1 cellular context compared by ENCODE assay signal in the genomic region with DNA sequence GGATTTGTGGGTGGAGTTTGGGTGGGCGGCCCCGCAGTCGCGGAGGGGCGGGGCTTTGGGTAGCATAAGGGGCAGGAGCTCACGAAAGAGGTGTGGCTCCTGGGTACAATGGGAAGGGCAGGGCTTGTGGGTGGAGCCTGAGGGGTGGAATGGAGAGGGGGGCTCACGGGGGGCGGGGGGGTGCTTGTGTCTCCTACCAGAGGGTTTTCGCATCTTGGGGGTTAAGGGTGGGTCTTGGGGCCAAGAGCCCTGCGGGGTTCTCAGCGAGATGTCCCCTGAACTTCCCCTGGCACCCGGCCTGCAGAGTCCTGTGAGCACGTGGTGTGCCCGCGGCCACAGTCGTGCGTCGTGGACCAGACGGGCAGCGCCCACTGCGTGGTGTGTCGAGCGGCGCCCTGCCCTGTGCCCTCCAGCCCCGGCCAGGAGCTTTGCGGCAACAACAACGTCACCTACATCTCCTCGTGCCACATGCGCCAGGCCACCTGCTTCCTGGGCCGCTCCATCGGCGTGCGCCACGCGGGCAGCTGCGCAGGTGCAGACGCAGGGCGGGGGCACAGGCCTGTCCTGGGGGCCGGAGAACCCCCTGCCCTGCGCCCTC.
TF ChIP-seq lines count a peak whose summit lies in the region.

No MANE protein-coding gene starts in this region.

TF ChIP-seq in endothelial cell of umbilical vein, 7 proteins besides CTCF, POLR2A, EP300 and RAD21:
- TF ChIP-seq MAX (IDR thresholded peaks at IDR 0.05; ENCODE audit: insufficient read depth, insufficient read length) (peak; percentile 16), MYC (IDR thresholded peaks at IDR 0.05; ENCODE audit: low read depth, low read length) (no peak)
